Comparison of ENCODE assay signal across 9 cellular contexts in the genomic region with DNA sequence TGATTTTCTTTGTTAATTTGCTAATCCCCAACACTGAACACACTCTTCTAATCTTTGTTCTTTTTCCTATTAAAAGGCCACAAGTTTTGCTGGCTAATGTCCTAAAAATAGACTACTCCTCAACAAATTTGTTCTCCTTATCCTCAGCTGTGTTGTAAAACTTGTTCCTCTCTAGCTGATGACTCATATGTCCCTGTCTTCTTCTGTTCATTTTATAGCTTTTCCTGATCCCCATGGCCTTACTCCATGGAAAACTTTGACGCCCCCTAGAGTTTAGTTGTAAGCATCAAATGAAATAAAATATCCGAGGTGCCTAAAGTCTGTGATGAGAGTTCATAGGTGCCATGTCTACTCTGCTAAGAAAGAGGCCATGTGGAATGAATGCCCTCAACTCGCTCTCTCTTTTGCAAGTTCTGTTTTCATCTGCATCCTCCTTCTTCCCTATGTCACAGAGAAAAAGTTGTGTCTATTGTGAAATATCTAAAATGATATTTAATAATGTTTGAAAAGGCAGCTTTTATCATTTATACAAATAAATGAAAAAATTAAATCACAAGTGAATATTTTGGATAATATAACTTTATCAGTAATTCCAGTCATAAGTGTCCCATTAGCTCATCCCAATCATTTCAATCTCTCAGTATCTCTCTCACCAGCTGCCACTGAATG.
A peak's percentile ranks its signal among the peaks of the same experiment; 100 is the strongest.
DNase-seq lines count a peak whose midpoint lies in the region; ATAC-seq and TF ChIP-seq lines count a peak whose summit lies in the region.
"Had no signal": no experiment of that assay in that cellular context is flagged by ENCODE, and none has a peak within 500 bp of the region (broad histone marks: within the 10 kb centered on the region; RNA-seq: fewer than 3 reads in every experiment).

No MANE protein-coding gene starts in this region.

- no peak for ATAC-seq in HG03460 (IDR thresholded peaks at IDR 0.05; ENCODE audit: unreplicated experiment)
- no peak for ATAC-seq in HG02571 (IDR thresholded peaks at IDR 0.05; ENCODE audit: unreplicated experiment)

- no peaks in the 10 kb centered on the region for H3K79me2 ChIP-seq in ACC112 (ENCODE audit: control insufficient read depth, insufficient read depth, low read length, unreplicated experiment)

- H2AFZ ChIP-seq in ACC112 (ENCODE audit: low read length, unreplicated experiment): peak overlapping the region; percentile 54

- H3K36me3 ChIP-seq in ACC112 (ENCODE audit: insufficient read depth, low read length) (no peaks in the 10 kb centered on the region), adipocyte (ENCODE audit: control insufficient read depth, insufficient read depth, low read length, severe bottlenecking) (no peaks in the 10 kb centered on the region), kidney epithelial cell (ENCODE audit: control insufficient read depth, insufficient read depth, low read length) (no peaks in the 10 kb centered on the region)

- H3K27ac ChIP-seq in ACC112 (ENCODE audit: low read depth, low read length): peak overlapping the region; percentile 53

- TF ChIP-seq CTCF in kidney epithelial cell (IDR thresholded peaks at IDR 0.05; ENCODE audit: insufficient read depth, low read length, poor library complexity, severe bottlenecking): peak; percentile 26

- H3K9me3 ChIP-seq in adipocyte (ENCODE audit: control insufficient read depth, low read length): no peaks in the 10 kb centered on the region

- peak; percentile 44 for DNase-seq in HS-5 (ENCODE audit: low read depth)
- DNase-seq in adipocyte (ENCODE audit: low read depth): peak; percentile 52
- DNase-seq in kidney epithelial cell (ENCODE audit: low read depth): peak; percentile 19
- DNase-seq in NCI-H2227 treated with DMSO at 0.1 percent for 48 hours (lab: John Stamatoyannopoulos, UW): no peak
- no peak for DNase-seq in islet precursor cell
- DNase-seq: GF-D8 had no signal

- no peaks in the 10 kb centered on the region for H3K27me3 ChIP-seq in ACC112 (ENCODE audit: insufficient read depth, low read length)
- H3K27me3 ChIP-seq in adipocyte (replicated peaks; ENCODE audit: control insufficient read depth, insufficient read depth, low read length): no peaks in the 10 kb centered on the region
- H3K27me3 ChIP-seq in kidney epithelial cell (ENCODE audit: control insufficient read depth, insufficient read depth, low read length): no peaks in the 10 kb centered on the region

- H3K4me3 ChIP-seq in ACC112 (ENCODE audit: low read depth, low read length) (no peak overlapping the region), adipocyte (ENCODE audit: low read length) (no peak overlapping the region), kidney epithelial cell (ENCODE audit: low read depth, low read length) (no peak overlapping the region)

- H3K4me1 ChIP-seq in ACC112 (ENCODE audit: control insufficient read depth, insufficient read depth, low read length, unreplicated experiment) (peaks cover 11% of the 10 kb centered on the region), adipocyte (ENCODE audit: control insufficient read depth, insufficient read depth, low read length) (peaks cover 10% of the 10 kb centered on the region)

- peak overlapping the region; percentile 43 for H3K9ac ChIP-seq in adipocyte (ENCODE audit: low read length)

Comparison
In these comparisons a context has a peak if more than half of its experiments do, and no peak if none do; other contexts are left out.
1. DNase-seq: peak in HS-5 (single experiment), adipocyte (single experiment) and kidney epithelial cell (single experiment); none in NCI-H2227 treated with DMSO at 0.1 percent for 48 hours (single experiment) and islet precursor cell (single experiment).